In the genomic region with DNA sequence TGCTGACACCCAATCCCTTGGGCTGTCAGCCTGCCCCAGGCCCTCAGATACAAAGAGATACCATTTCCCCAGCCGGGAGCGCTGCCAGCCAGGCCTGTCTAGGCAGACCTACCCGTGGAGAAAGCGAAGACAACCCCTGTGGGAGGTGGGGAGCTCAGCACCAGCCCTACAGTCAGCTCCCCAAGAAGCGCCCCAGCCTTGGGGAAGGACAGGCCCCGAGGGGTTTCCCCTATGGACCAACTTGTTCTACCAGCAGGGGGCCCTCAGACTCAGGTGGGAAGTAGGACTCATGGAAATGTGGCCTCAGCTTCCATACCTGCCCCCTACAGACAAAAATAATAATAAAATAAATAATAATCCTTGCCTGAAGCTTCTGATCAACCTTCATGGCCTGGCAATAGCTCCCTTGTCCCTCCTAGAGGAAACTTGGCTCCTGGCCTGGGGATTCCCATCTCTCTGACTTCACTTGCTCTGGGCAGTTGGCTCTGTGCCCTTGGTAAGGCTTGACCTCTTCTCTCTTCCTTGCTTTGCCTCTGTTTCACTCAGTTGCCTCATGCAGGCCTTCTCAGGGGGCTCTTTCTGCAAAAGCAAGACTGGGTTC, we compare ENCODE assay signal across 8 cellular contexts. TPM values are rescaled to one million over a fixed set of nuclear protein-coding genes. Genes with fewer than 3 reads are reported as not detected.
DNase-seq lines count a peak whose midpoint lies in the region; ATAC-seq and TF ChIP-seq lines count a peak whose summit lies in the region.

No MANE protein-coding gene starts in this region.

- H3K9ac ChIP-seq in duodenal mucosa (ENCODE audit: low read depth in 1 of 2, low read length in 2 of 2): no peak overlapping the region

- H3K4me3 ChIP-seq in duodenal mucosa (ENCODE audit: low read depth in 1 of 2, low read length in 2 of 2) (no peak overlapping the region), upper lobe of right lung (no peak overlapping the region)

- in situ Hi-C loops in SK-MEL-5 (cut with HindIII; ENCODE audit: low pct_unique_long_range_greater_than_20kb, low sequenced_read_pairs): no loop called here

- no peaks in the 10 kb centered on the region for H3K9me3 ChIP-seq in duodenal mucosa (ENCODE audit: control insufficient read depth in 1 of 2, low read length in 2 of 2)
- no peaks in the 10 kb centered on the region for H3K9me3 ChIP-seq in upper lobe of right lung

- H3K36me3 ChIP-seq in duodenal mucosa (ENCODE audit: control insufficient read depth in 1 of 2, insufficient read depth in 2 of 2, low read length in 2 of 2) (peaks cover 13 to 24% of the 10 kb centered on the region in 2 donors), upper lobe of right lung (peaks cover 23% of the 10 kb centered on the region)

- CTCF ChIA-PET in activated CD4-positive, alpha-beta T cell treated with anti-CD3 and anti-CD28 coated beads for 36 hours (lab: Charles Lee): interaction anchor here (0.6 to 1.3 kb wide), 5 partner anchors 13 to 1529 kb away, joined by 3 to 5 read pairs (median 3); no protein-coding TSS in a partner anchor

- H3K36me3 Mint-ChIP-seq in activated CD4-positive, alpha-beta T cell treated with anti-CD3 and anti-CD28 coated beads for 36 hours (ENCODE audit: low read depth): peaks cover 8% of the 10 kb centered on the region
- H3K36me3 Mint-ChIP-seq in memory B cell: peaks cover 6% of the 10 kb centered on the region

- H3K4me1 ChIP-seq in duodenal mucosa (ENCODE audit: control insufficient read depth in 1 of 2, insufficient read depth in 2 of 2, low read length in 2 of 2) (peaks cover 35% of the 10 kb centered on the region in 2 donors), upper lobe of right lung (peaks cover 58% of the 10 kb centered on the region)

- no peaks in the 10 kb centered on the region for H3K27me3 Mint-ChIP-seq in activated CD4-positive, alpha-beta T cell treated with anti-CD3 and anti-CD28 coated beads for 36 hours
- no peaks in the 10 kb centered on the region for H3K27me3 Mint-ChIP-seq in memory B cell

- H3K27ac Mint-ChIP-seq in activated CD4-positive, alpha-beta T cell treated with anti-CD3 and anti-CD28 coated beads for 36 hours: peak overlapping the region; percentile 58
- no peak overlapping the region for H3K27ac Mint-ChIP-seq in memory B cell

- peak; percentile 33 for TF ChIP-seq CTCF in upper lobe of right lung (IDR thresholded peaks at IDR 0.05)

- POLR2A ChIA-PET in activated CD4-positive, alpha-beta T cell treated with anti-CD3 and anti-CD28 coated beads for 36 hours (lab: Charles Lee): interaction anchor here (0.6 kb wide), 1 partner anchor 41 kb away, joined by 5 read pairs; no protein-coding TSS in a partner anchor

- peaks cover 51% of the 10 kb centered on the region for H3K4me1 Mint-ChIP-seq in activated CD4-positive, alpha-beta T cell treated with anti-CD3 and anti-CD28 coated beads for 36 hours
- peaks cover 9% of the 10 kb centered on the region for H3K4me1 Mint-ChIP-seq in memory B cell

- H3K9me3 Mint-ChIP-seq in activated CD4-positive, alpha-beta T cell treated with anti-CD3 and anti-CD28 coated beads for 36 hours (ENCODE audit: low read depth): no peaks in the 10 kb centered on the region
- H3K9me3 Mint-ChIP-seq in memory B cell: no peaks in the 10 kb centered on the region

- no peaks in the 10 kb centered on the region for H3K27me3 ChIP-seq in duodenal mucosa (ENCODE audit: control insufficient read depth in 1 of 2, insufficient read depth in 2 of 2, low read length in 2 of 2)
- no peaks in the 10 kb centered on the region for H3K27me3 ChIP-seq in upper lobe of right lung

- no peak overlapping the region for H3K4me3 Mint-ChIP-seq in activated CD4-positive, alpha-beta T cell treated with anti-CD3 and anti-CD28 coated beads for 36 hours
- no peak overlapping the region for H3K4me3 Mint-ChIP-seq in memory B cell

- H3K27ac ChIP-seq in duodenal mucosa (ENCODE audit: low read depth, low read length): peak overlapping the region; percentile 31
- peak overlapping the region; percentile 79 for H3K27ac ChIP-seq in upper lobe of right lung

- ATAC-seq in activated CD4-positive, alpha-beta T cell treated with anti-CD3 and anti-CD28 coated beads for 36 hours: peak; percentile 28
- peak; percentile 64 for ATAC-seq in memory B cell (ENCODE audit: low read depth)
- no peak for ATAC-seq in upper lobe of right lung
- no peak for ATAC-seq in GM21381 (IDR thresholded peaks at IDR 0.05; ENCODE audit: unreplicated experiment)

- peak; percentile 64 for DNase-seq in activated CD4-positive, alpha-beta T cell treated with anti-CD3 and anti-CD28 coated beads for 36 hours
- DNase-seq in activated CD4-positive, alpha-beta T cell treated with anti-CD3 and anti-CD28 coated beads for 1 hour: no peak
- peak; percentile 75 for DNase-seq in SK-MEL-5 (ENCODE audit: low read depth, low spot score)
- no peak for DNase-seq in memory B cell (ENCODE audit: low spot score in 2 of 2)
- no peak for DNase-seq in upper lobe of right lung
- no peak for DNase-seq in NCI-H774 (lab: John Stamatoyannopoulos, UW)

- intact Hi-C loops in activated CD4-positive, alpha-beta T cell treated with anti-CD3 and anti-CD28 coated beads for 36 hours (cut with DNase I, micrococcal nuclease): no loop called here
- intact Hi-C loops in upper lobe of right lung (cut with DNase I): no loop called here

RNA-seq across cellular contexts. Expression of a gene that starts 7.0 kb away (rescaled TPM):
- total RNA-seq in activated CD4-positive, alpha-beta T cell treated with anti-CD3 and anti-CD28 coated beads for 36 hours: 1 to 10 TPM; 5.0 to 5.6 TPM
- 110 and 113 TPM in 2 replicates for total RNA-seq in SK-MEL-5 (2014; rRNA removed; shearing (Covaris generic))
- 190 and 222 TPM in 2 replicates for polyA plus RNA-seq in SK-MEL-5 (2015; cell fraction: cytosol; rRNA removed)
- 29.5 and 36.4 TPM in 2 replicates for polyA plus RNA-seq in SK-MEL-5 (2015; cell fraction: nucleus; rRNA removed)
- total RNA-seq in upper lobe of right lung: 42.2 TPM

RNA-seq across cellular contexts. Expression of a gene that starts 14.8 kb away (rescaled TPM):
- total RNA-seq in activated CD4-positive, alpha-beta T cell treated with anti-CD3 and anti-CD28 coated beads for 36 hours: 10 to 100 TPM; 37.0 to 38.0 TPM
- total RNA-seq in SK-MEL-5 (2014; rRNA removed; shearing (Covaris generic)): 18.9 and 23.0 TPM in 2 replicates
- polyA plus RNA-seq in SK-MEL-5 (2015; cell fraction: cytosol; rRNA removed): 21.4 and 23.5 TPM in 2 replicates
- polyA plus RNA-seq in SK-MEL-5 (2015; cell fraction: nucleus; rRNA removed): 18.5 and 28.4 TPM in 2 replicates
- 0.78 TPM for total RNA-seq in upper lobe of right lung

Comparison
In these comparisons a context has a peak if more than half of its experiments do, and no peak if none do; other contexts are left out.
1. DNase-seq: peak in activated CD4-positive, alpha-beta T cell treated with anti-CD3 and anti-CD28 coated beads for 36 hours (single experiment) and SK-MEL-5 (single experiment); none in activated CD4-positive, alpha-beta T cell treated with anti-CD3 and anti-CD28 coated beads for 1 hour (single experiment), memory B cell (0 of 2), upper lobe of right lung (single experiment) and NCI-H774 (single experiment).
2. ATAC-seq: peak in activated CD4-positive, alpha-beta T cell treated with anti-CD3 and anti-CD28 coated beads for 36 hours (single experiment) and memory B cell (single experiment); none in upper lobe of right lung (single experiment) and GM21381 (single experiment).
3. RNA of a gene that starts 14.8 kb away (total RNA-seq): 37.0 to 38.0 TPM in activated CD4-positive, alpha-beta T cell treated with anti-CD3 and anti-CD28 coated beads for 36 hours and 18.9 to 23.0 TPM in SK-MEL-5; 0.78 TPM in upper lobe of right lung (single experiment); every median in the first group is over 10 times any median in the second.